ENCODE assay signal across 8 cellular contexts in the genomic region with DNA sequence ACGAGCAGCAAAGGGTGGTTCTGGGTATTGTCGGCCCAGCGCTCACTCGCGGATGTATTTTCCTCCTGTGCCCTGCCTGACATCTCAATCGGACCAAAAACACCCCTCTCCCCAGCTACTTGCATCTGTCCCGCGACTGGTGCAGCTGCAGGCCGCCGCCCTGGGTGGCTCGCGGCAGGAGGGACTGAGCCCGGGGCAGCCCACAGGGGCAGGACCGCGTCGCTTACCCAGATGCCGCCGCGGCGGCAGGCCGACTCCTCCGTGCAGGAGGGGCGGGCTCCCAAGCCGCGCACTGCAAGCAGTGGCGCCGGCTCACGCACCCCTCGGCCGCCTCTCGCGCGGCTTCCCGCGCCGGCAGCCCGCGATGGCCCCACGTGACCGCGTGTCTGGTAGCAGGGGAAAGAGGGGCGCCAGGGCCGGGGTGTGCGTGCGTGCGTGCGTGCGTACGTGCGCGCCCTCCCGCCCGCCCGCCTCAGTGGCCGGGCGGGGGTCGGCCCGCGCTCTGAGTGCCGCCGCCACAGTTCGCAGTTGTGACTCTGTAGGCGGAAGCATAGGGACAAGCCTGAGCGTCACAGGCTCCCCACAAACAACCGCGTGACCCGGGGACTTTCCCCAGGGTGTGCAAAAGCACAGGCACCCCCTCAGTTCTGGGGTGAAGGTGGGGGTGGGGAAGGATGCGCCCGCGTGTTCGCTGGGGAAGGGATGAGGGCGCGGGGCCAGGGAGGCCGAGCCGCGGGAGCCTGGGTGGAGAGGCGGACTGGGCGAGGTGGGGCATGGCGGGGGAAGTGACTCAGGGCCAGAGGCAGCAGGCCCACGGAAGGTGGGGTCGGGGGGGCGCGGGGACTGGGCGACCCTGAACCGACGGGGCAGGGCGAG. TPM values are rescaled to one million over a fixed set of nuclear protein-coding genes. Genes with fewer than 3 reads are reported as not detected.
DNase-seq lines count a peak whose midpoint lies in the region; ATAC-seq lines count a peak whose summit lies in the region.

A gene with protein sequence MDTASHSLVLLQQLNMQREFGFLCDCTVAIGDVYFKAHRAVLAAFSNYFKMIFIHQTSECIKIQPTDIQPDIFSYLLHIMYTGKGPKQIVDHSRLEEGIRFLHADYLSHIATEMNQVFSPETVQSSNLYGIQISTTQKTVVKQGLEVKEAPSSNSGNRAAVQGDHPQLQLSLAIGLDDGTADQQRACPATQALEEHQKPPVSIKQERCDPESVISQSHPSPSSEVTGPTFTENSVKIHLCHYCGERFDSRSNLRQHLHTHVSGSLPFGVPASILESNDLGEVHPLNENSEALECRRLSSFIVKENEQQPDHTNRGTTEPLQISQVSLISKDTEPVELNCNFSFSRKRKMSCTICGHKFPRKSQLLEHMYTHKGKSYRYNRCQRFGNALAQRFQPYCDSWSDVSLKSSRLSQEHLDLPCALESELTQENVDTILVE (minus strand): TSS at position 405 of the 876 bp plus-strand sequence. CDS start 13,305 bp downstream, outside the sequence.

- peaks cover 0 to 50% (median 6%) of the 10 kb centered on the region in 3 donors for H3K36me3 Mint-ChIP-seq in CD8-positive, alpha-beta memory T cell
- H3K36me3 Mint-ChIP-seq in memory B cell: peaks cover 2% of the 10 kb centered on the region

- CTCF ChIA-PET in CD8-positive, alpha-beta memory T cell (lab: Charles Lee): interaction anchor here (0.5 to 3.0 kb wide), 9 partner anchors 7 to 145 kb away, joined by 3 to 18 read pairs (median 6); partner anchors contain the start of gene HSPA2

- H3K4me1 Mint-ChIP-seq in CD8-positive, alpha-beta memory T cell: peaks cover 65 to 78% (median 68%) of the 10 kb centered on the region in 3 donors
- H3K4me1 Mint-ChIP-seq in memory B cell: peaks cover 49% of the 10 kb centered on the region

- H3K27ac ChIP-seq in CD8-positive, alpha-beta memory T cell (ENCODE audit: low read depth, low read length): peak within 1 kb of the TSS; percentile 99

- peak; percentile 98 to 99 (median 98) for DNase-seq in CD8-positive, alpha-beta memory T cell
- DNase-seq in HPDE6-E6E7 (ENCODE audit: extremely low spot score) (peak; percentile 73), NK-92 (lab: John Stamatoyannopoulos, UW; ENCODE audit: unreplicated experiment) (peak; percentile 82), memory B cell (ENCODE audit: low spot score in 2 of 2) (peak; percentile 92 to 96)
- DNase-seq in activated CD8-positive, alpha-beta memory T cell treated with anti-CD3 and anti-CD28 coated beads for 24 hours: peak; percentile 96
- peak; percentile 97 for DNase-seq in effector CD8-positive, alpha-beta T cell (lab: John Stamatoyannopoulos, UW)
- DNase-seq in stimulated activated CD8-positive, alpha-beta memory T cell treated with anti-CD3 and anti-CD28 coated beads, Interleukin-12 subunit alpha, Interleukin-12 subunit beta, amount 100 ng/mL, for 1 hour (ENCODE audit: low read depth): peak; percentile 95

- ATAC-seq in GM19467 (IDR thresholded peaks at IDR 0.05; ENCODE audit: unreplicated experiment) (peak; percentile 57), memory B cell (ENCODE audit: low read depth) (peak; percentile 66)

- H3K4me3 ChIP-seq in CD8-positive, alpha-beta memory T cell (ENCODE audit: low read length): peak within 1 kb of the TSS; percentile 82

- no peaks in the 10 kb centered on the region for H3K36me3 ChIP-seq in CD8-positive, alpha-beta memory T cell (ENCODE audit: insufficient read depth, low read length)

- peak within 1 kb of the TSS; percentile 97 to 100 (median 100) for H3K27ac Mint-ChIP-seq in CD8-positive, alpha-beta memory T cell
- peak within 1 kb of the TSS; percentile 100 for H3K27ac Mint-ChIP-seq in memory B cell

- peaks cover 0 to 2% (median 0%) of the 10 kb centered on the region in 5 donors for H3K9me3 Mint-ChIP-seq in CD8-positive, alpha-beta memory T cell
- no peaks in the 10 kb centered on the region for H3K9me3 Mint-ChIP-seq in memory B cell

- H3K27me3 Mint-ChIP-seq in CD8-positive, alpha-beta memory T cell: peaks cover 0 to 4% of the 10 kb centered on the region in 2 donors
- H3K27me3 Mint-ChIP-seq in memory B cell: no peaks in the 10 kb centered on the region

- peaks cover 57% of the 10 kb centered on the region for H3K4me1 ChIP-seq in CD8-positive, alpha-beta memory T cell (ENCODE audit: insufficient read depth, low read length)

- H3K27me3 ChIP-seq in CD8-positive, alpha-beta memory T cell (ENCODE audit: insufficient read depth, low read length, poor library complexity, severe bottlenecking): no peaks in the 10 kb centered on the region

- POLR2A ChIA-PET in CD8-positive, alpha-beta memory T cell (lab: Charles Lee): interaction anchor here (0.6 to 2.0 kb wide), 15 partner anchors 8 to 862 kb away, joined by 3 to 15 read pairs (median 4); partner anchors contain the start of genes AKAP5, HSPA2, MTHFD1 and WDR89

- H3K4me3 Mint-ChIP-seq in CD8-positive, alpha-beta memory T cell: peak within 1 kb of the TSS; percentile 94 to 99 (median 95)
- H3K4me3 Mint-ChIP-seq in memory B cell: peak within 1 kb of the TSS; percentile 98

- no peaks in the 10 kb centered on the region for H3K9me3 ChIP-seq in CD8-positive, alpha-beta memory T cell (ENCODE audit: low read length)

RNA-seq across cellular contexts. Expression of the gene that starts here (rescaled TPM):
- total RNA-seq in CD8-positive, alpha-beta memory T cell: 10 to 100 TPM; 21.7 to 22.9 TPM
- polyA plus RNA-seq in CD8-positive, alpha-beta memory T cell: 34.9 TPM

Comparison
In these comparisons a context has a peak if more than half of its experiments do, and no peak if none do; other contexts are left out.
1. Peak in every context shown above with its lines: DNase-seq, ATAC-seq, H3K4me3 ChIP-seq and H3K27ac ChIP-seq.